Comparison of ENCODE assay signal across 20 cellular contexts in genomic region chr1:80767711-80768110, GRCh38.
"Had no signal": no experiment of that assay in that cellular context is flagged by ENCODE, and none has a peak within 500 bp of the region (broad histone marks: within the 10 kb centered on the region; RNA-seq: fewer than 3 reads in every experiment).

No MANE protein-coding gene starts in this region.

- H3K4me3 Mint-ChIP-seq: dendritic cell treated with granulocyte-macrophage colony-stimulating factor and Interleukin-4, amounts not matched to agents 40 ng/mL and 50 ng/mL, for 4 days; naive thymus-derived CD4-positive, alpha-beta T cell had no signal

- ATAC-seq: foreskin keratinocyte; gastroesophageal sphincter; heart left ventricle; left cardiac atrium; left lung; left ventricle myocardium superior; lower lobe of right lung; naive thymus-derived CD4-positive, alpha-beta T cell had no signal

- DNase-seq: colonic mucosa; cortex of kidney; effector CD8-positive, alpha-beta T cell; foreskin keratinocyte; heart left ventricle; hippocampal formation; left cardiac atrium; left lung; left ventricle myocardium superior; lower lobe of right lung; mesendoderm; midbrain; naive thymus-derived CD4-positive, alpha-beta T cell had no signal

- H3K36me3 Mint-ChIP-seq: naive thymus-derived CD4-positive, alpha-beta T cell had no signal

- H3K4me1 ChIP-seq: colonic mucosa, foreskin keratinocyte, gastroesophageal sphincter, heart left ventricle, left lung, lower lobe of right lung had no signal

- H3K4me3 ChIP-seq: colonic mucosa, esophagus muscularis mucosa, gastroesophageal sphincter, heart left ventricle, left lung, lower lobe of right lung had no signal

- FAIRE-seq: endothelial cell of umbilical vein, frontal cortex, islet of Langerhans, keratinocyte had no signal

- H3K27me3 ChIP-seq: colonic mucosa, esophagus muscularis mucosa, foreskin keratinocyte, gastroesophageal sphincter, heart left ventricle, left lung had no signal

- H3K36me3 ChIP-seq: colonic mucosa, esophagus muscularis mucosa, gastroesophageal sphincter, heart left ventricle, left lung, lower lobe of right lung had no signal

- H3K27ac Mint-ChIP-seq: dendritic cell treated with granulocyte-macrophage colony-stimulating factor and Interleukin-4, amounts not matched to agents 40 ng/mL and 50 ng/mL, for 4 days; naive thymus-derived CD4-positive, alpha-beta T cell had no signal

- H3K9me3 ChIP-seq: colonic mucosa, esophagus muscularis mucosa, gastroesophageal sphincter, heart left ventricle, left lung, lower lobe of right lung had no signal

- H3K4me1 Mint-ChIP-seq: naive thymus-derived CD4-positive, alpha-beta T cell had no signal

- H3K27ac ChIP-seq: colonic mucosa, esophagus muscularis mucosa, foreskin keratinocyte, gastroesophageal sphincter, heart left ventricle, left lung, lower lobe of right lung had no signal

- H3K27me3 Mint-ChIP-seq: dendritic cell treated with granulocyte-macrophage colony-stimulating factor and Interleukin-4, amounts not matched to agents 40 ng/mL and 50 ng/mL, for 4 days; naive thymus-derived CD4-positive, alpha-beta T cell had no signal
